Comparison of ENCODE assay signal across 8 cellular contexts in the genomic region with DNA sequence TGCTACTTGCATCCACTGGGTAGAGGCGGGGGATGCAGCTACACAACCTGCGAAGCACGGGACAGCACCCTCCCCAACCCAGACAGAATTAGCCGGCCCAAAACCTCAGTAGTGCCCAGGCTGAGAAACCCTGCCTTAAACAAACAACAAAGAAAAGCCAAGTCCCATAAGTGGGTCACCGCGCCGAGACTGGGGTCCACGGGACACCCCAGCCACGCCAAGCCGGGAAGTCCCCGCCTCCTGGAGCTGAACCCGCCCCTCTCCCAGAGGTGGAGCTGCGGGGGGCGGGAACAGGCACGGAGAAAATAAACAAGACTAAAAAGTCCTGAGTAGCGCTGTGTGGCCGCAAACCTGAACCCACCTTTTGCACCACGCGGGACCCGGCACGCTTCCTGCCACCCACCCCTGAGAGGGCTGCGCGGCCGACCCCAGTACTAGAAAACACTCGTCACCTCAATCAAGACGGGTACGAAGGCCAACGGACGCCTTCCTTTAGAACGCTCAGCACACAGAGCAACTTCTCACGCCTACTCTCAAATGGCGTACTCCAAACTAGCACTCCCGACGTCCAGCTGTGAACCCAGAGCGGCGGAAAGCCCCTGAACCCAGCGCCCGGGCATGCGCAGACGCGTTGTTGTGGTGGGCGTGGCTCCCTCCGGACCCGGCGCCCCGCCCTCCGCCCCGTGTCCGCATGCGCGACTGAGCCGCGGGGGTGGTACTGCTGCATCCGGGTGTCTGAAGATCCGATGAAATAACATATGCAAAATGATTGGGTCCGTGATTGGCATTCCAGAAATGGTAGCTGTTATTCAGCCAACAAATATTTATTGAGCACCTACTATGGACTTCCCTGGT. TPM values are rescaled to one million over a fixed set of nuclear protein-coding genes. Genes with fewer than 3 reads are reported as not detected.
DNase-seq lines count a peak whose midpoint lies in the region; ATAC-seq, FAIRE-seq and TF ChIP-seq lines count a peak whose summit lies in the region.
"Not testable (repeated sequence)": the region's sequence is repeated elsewhere in the genome, so short reads cannot be mapped to it uniquely, and the experiment has no call there.

No MANE protein-coding gene starts in this region.

- in situ Hi-C loops in transverse colon (cut with MboI; ENCODE audit: low pct_ligation_motif_present in 1 of 4, low pct_unique_long_range_greater_than_20kb in 1 of 4, low sequenced_read_pairs in 3 of 4), result not testable (repeated sequence)

- TF ChIP-seq EP300 in transverse colon (IDR thresholded peaks at IDR 0.05; ENCODE audit: low read depth), result not testable (repeated sequence)

- H3K27me3 ChIP-seq in adipocyte (replicated peaks; ENCODE audit: control insufficient read depth, insufficient read depth, low read length); cardiac muscle cell; psoas muscle (ENCODE audit: insufficient read depth in 3 of 3, low read length in 2 of 3); transverse colon: not testable (repeated sequence)

- DNase-seq in GM18507 (ENCODE audit: extremely low spot score, insufficient read length, low read depth), result not testable (repeated sequence)
- DNase-seq in NCI-H1436 (lab: John Stamatoyannopoulos, UW) (peak; percentile 60), T-helper 9 cell (peak; percentile 86), adipocyte (ENCODE audit: low read depth) (peak; percentile 74), cardiac muscle cell (ENCODE audit: low read depth in 1 of 2, low spot score in 1 of 2) (peak in 1 of 2 donors; percentile 76), psoas muscle (peak in 1 of 2 donors; percentile 84), transverse colon (peak; percentile 84)

- peak; percentile 95 for FAIRE-seq in GM18507 (lab: Jason Lieb, UNC)

- peak; percentile 46 for TF ChIP-seq POLR2A in transverse colon (IDR thresholded peaks at IDR 0.05)

- TF ChIP-seq CTCF in cardiac muscle cell (IDR thresholded peaks at IDR 0.05; ENCODE audit: low read depth, low read length); psoas muscle (IDR thresholded peaks at IDR 0.05); transverse colon (IDR thresholded peaks at IDR 0.05): not testable (repeated sequence)

- not testable (repeated sequence) for H3K4me1 ChIP-seq in adipocyte (ENCODE audit: control insufficient read depth, insufficient read depth, low read length); cardiac muscle cell (ENCODE audit: low read depth); psoas muscle
- peaks cover 0 to 11% (median 3%) of the 10 kb centered on the region in 4 donors for H3K4me1 ChIP-seq in transverse colon

- H3K4me3 ChIP-seq in adipocyte (ENCODE audit: low read length), result not testable (repeated sequence)
- peak overlapping the region; percentile 63 for H3K4me3 ChIP-seq in cardiac muscle cell
- H3K4me3 ChIP-seq in psoas muscle, result peak overlapping the region; percentile 60
- H3K4me3 ChIP-seq in transverse colon, result peak overlapping the region in 3 of 4 donors; percentile 54 to 83 (median 55)

- 0 to 1% (median 0%) methylated on average over 31 to 37 of the region's 56 CpGs for WGBS in psoas muscle, 3 donors
- WGBS in transverse colon (ENCODE audit: low coverage in 1 of 2), 2 donors, result 0% methylated on average over 2 of the region's 56 CpGs; no CpG with 5 or more reads in 1 of the 2 donors

- ATAC-seq in HG02938 (IDR thresholded peaks at IDR 0.05; ENCODE audit: unreplicated experiment) (peak; percentile 60), psoas muscle (peak; percentile 94 to 98 (median 98))

- intact Hi-C loops in psoas muscle (cut with DNase I); transverse colon (cut with DNase I; ENCODE audit: low total_unique reads): not testable (repeated sequence)

- not testable (repeated sequence) for H3K9ac ChIP-seq in adipocyte (ENCODE audit: low read length)

- H3K27ac ChIP-seq in cardiac muscle cell (peak overlapping the region; percentile 95), psoas muscle (peak overlapping the region; percentile 75), transverse colon (peak overlapping the region; percentile 83 to 91 (median 90))

- H3K9me3 ChIP-seq in adipocyte (ENCODE audit: control insufficient read depth, low read length); cardiac muscle cell (ENCODE audit: low read depth); psoas muscle; transverse colon: not testable (repeated sequence)

- not testable (repeated sequence) for H3K36me3 ChIP-seq in adipocyte (ENCODE audit: control insufficient read depth, insufficient read depth, low read length, severe bottlenecking); cardiac muscle cell; psoas muscle (ENCODE audit: insufficient read depth in 1 of 2, low read depth in 1 of 2); transverse colon

RNA-seq across cellular contexts. Expression of a gene that starts 4.8 kb away (rescaled TPM):
- total RNA-seq in cardiac muscle cell, result 0.74 TPM in 1 of 2 replicates, not detected in the other
- 0.70 and 1.1 TPM in 2 replicates for polyA plus RNA-seq in cardiac muscle cell
- under 1 TPM in 1 of 4 donors, not detected in 3; 0.12 TPM for total RNA-seq in psoas muscle
- polyA plus RNA-seq in psoas muscle, result not detected
- not detected for total RNA-seq in transverse colon

RNA-seq across cellular contexts. Expression of a gene that starts 20.3 kb away (rescaled TPM):
- 211 and 231 TPM in 2 replicates for total RNA-seq in cardiac muscle cell
- 161 and 223 TPM in 2 replicates for polyA plus RNA-seq in cardiac muscle cell
- 10 to 100 TPM in 3 of 4 donors, 1 to 10 TPM in 1; 9.6 to 35.7 (median 20.6) TPM for total RNA-seq in psoas muscle
- polyA plus RNA-seq in psoas muscle, result 10 to 100 TPM; 15.4 to 36.5 (median 17.6) TPM
- total RNA-seq in transverse colon, result 100 to 1,000 TPM; 231 to 467 (median 279) TPM

RNA-seq across cellular contexts. Expression of a gene that starts 35.2 kb away (rescaled TPM):
- total RNA-seq in cardiac muscle cell (29.3 and 50.0 TPM in 2 replicates), psoas muscle (10 to 100 TPM; 23.9 to 44.5 (median 30.0) TPM), transverse colon (10 to 100 TPM in 3 of 4 donors, 1 to 10 TPM in 1; 2.8 to 63.1 (median 36.6) TPM)
- polyA plus RNA-seq in cardiac muscle cell (44.6 and 53.4 TPM in 2 replicates), psoas muscle (10 to 100 TPM; 48.5 to 92.9 (median 64.2) TPM)
